1 cellular context compared by ENCODE assay signal in the genomic region with DNA sequence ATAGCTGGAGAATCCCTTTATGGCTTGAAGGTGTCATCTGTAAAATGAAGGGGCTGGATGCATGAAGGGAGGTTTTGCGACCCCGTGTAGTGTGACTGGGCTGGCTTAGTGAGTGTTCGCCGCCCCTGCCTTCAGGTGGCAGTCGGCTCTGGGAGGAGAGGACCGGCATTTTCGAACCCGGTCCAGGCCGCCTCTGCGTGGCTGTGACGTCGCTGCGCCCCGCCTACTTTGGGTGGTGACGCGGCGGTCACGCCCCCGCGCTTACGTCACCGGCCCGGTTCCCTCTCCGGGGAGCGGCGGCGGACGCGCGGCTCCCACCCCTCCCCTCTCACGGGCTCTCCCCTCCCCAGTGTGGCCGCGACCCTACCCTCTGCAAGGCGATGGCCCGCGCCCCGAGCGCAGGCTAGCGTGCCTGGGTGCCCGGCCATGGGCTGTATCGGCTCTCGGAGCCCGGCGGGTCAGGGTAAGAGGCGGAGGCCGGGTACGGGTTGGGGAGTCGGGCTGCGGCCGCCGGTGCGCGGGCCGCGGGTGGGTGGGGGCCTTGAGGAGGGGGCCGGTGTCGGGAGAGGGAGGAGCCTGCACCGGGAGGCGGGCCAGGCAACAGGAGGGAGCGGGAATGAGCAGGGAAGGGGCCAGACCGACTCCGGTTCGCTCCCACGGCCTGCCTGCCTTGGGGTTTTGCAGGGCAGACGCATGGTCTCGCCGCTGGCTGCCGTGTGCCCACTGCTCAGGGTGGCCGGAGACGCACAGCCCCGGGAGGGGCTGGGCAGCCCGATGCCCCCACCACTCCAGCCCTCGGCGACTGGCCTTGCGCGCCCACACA.
A peak's percentile ranks its signal among the peaks of the same experiment; 100 is the strongest.
TF ChIP-seq lines count a peak whose summit lies in the region.

No MANE protein-coding gene starts in this region.

TF ChIP-seq in HepG2, 621 proteins besides CTCF, POLR2A, EP300 and RAD21 (continued from another document and continues in another):
- TF ChIP-seq, protein P1, sequence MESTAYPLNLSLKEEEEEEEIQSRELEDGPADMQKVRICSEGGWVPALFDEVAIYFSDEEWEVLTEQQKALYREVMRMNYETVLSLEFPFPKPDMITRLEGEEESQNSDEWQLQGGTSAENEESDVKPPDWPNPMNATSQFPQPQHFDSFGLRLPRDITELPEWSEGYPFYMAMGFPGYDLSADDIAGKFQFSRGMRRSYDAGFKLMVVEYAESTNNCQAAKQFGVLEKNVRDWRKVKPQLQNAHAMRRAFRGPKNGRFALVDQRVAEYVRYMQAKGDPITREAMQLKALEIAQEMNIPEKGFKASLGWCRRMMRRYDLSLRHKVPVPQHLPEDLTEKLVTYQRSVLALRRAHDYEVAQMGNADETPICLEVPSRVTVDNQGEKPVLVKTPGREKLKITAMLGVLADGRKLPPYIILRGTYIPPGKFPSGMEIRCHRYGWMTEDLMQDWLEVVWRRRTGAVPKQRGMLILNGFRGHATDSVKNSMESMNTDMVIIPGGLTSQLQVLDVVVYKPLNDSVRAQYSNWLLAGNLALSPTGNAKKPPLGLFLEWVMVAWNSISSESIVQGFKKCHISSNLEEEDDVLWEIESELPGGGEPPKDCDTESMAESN (CRISPR knock-in tag; conservative IDR thresholded peaks at IDR 0.05), result peak; percentile 71; the same call in 1 of the 2 replicates
- TF ChIP-seq TBP (CRISPR knock-in tag; IDR thresholded peaks at IDR 0.05), result no peak
- peak; percentile 58 for TF ChIP-seq ZNF883 (CRISPR knock-in tag; IDR thresholded peaks at IDR 0.05; ENCODE audit: not compliant biosample characterization)
- no peak for TF ChIP-seq KLF12 (CRISPR knock-in tag; IDR thresholded peaks at IDR 0.05; ENCODE audit: borderline replicate concordance)
- TF ChIP-seq RBM22 (optimal IDR thresholded peaks at IDR 0.05; ENCODE audit: low read length), result peak; percentile 99
- 0 out of 2 replicates have a peak, but pooled peaks have one; percentile 24 for TF ChIP-seq ESRRA (CRISPR knock-in tag; IDR thresholded peaks at IDR 0.05; ENCODE audit: low read depth)
- TF ChIP-seq NCOA1 (CRISPR knock-in tag; IDR thresholded peaks at IDR 0.05), result no peak
- TF ChIP-seq PHB2 (IDR thresholded peaks at IDR 0.05; ENCODE audit: partially characterized antibody), result no peak
- TF ChIP-seq, protein P2, sequence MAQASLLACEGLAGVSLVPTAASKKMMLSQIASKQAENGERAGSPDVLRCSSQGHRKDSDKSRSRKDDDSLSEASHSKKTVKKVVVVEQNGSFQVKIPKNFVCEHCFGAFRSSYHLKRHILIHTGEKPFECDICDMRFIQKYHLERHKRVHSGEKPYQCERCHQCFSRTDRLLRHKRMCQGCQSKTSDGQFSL (CRISPR knock-in tag; IDR thresholded peaks at IDR 0.05), result no peak
- TF ChIP-seq ZNF720 (CRISPR knock-in tag; IDR thresholded peaks at IDR 0.05), result no peak
- peak; percentile 23; the same call in 1 of the 2 replicates for TF ChIP-seq IRF2 (CRISPR knock-in tag; IDR thresholded peaks at IDR 0.05)
- no peak for TF ChIP-seq ATRX (CRISPR knock-in tag; IDR thresholded peaks at IDR 0.05; ENCODE audit: borderline replicate concordance)
- TF ChIP-seq ARHGAP35 (CRISPR knock-in tag; IDR thresholded peaks at IDR 0.05; ENCODE audit: borderline replicate concordance), result no peak; the same call in 1 of the 2 replicates
- TF ChIP-seq AHR (CRISPR knock-in tag; IDR thresholded peaks at IDR 0.05), result no peak
- TF ChIP-seq, protein P3, sequence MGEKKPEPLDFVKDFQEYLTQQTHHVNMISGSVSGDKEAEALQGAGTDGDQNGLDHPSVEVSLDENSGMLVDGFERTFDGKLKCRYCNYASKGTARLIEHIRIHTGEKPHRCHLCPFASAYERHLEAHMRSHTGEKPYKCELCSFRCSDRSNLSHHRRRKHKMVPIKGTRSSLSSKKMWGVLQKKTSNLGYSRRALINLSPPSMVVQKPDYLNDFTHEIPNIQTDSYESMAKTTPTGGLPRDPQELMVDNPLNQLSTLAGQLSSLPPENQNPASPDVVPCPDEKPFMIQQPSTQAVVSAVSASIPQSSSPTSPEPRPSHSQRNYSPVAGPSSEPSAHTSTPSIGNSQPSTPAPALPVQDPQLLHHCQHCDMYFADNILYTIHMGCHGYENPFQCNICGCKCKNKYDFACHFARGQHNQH (CRISPR knock-in tag; IDR thresholded peaks at IDR 0.05), result peak; percentile 48; the same call in 1 of the 2 replicates
- TF ChIP-seq ZNF788 (CRISPR knock-in tag; IDR thresholded peaks at IDR 0.05; ENCODE audit: borderline replicate concordance), result peak; percentile 83
- peak; percentile 61; the same call in 1 of the 2 replicates for TF ChIP-seq ATF7-NPFF (CRISPR knock-in tag; IDR thresholded peaks at IDR 0.05; ENCODE audit: low read depth)
- 0 out of 2 replicates have a peak, but pooled peaks have one; percentile 54 for TF ChIP-seq MEIS1 (CRISPR knock-in tag; IDR thresholded peaks at IDR 0.05; ENCODE audit: borderline replicate concordance)
- no peak for TF ChIP-seq STAG1 (CRISPR knock-in tag; IDR thresholded peaks at IDR 0.05)
- no peak for TF ChIP-seq ZNF775 (CRISPR knock-in tag; IDR thresholded peaks at IDR 0.05; ENCODE audit: borderline replicate concordance)
- TF ChIP-seq, protein P4, sequence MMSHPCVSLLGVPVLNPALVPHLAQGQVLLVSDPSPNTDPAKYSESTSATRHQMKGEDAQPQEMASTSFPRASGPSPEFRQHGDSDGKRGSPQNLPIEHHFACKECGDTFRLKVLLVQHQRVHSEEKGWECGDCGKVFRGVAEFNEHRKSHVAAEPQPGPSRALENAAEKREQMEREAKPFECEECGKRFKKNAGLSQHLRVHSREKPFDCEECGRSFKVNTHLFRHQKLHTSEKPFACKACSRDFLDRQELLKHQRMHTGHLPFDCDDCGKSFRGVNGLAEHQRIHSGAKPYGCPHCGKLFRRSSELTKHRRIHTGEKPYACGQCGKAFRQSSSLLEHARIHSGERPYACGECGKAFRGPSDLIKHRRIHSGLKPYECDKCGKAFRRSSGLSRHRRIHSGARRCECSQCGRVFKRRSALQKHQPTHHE (CRISPR knock-in tag; IDR thresholded peaks at IDR 0.05; ENCODE audit: borderline replicate concordance), result no peak; the same call in 1 of the 2 replicates
- no peak for TF ChIP-seq ZNF446 (CRISPR knock-in tag; IDR thresholded peaks at IDR 0.05)
- TF ChIP-seq MAF1 (CRISPR knock-in tag; IDR thresholded peaks at IDR 0.05; ENCODE audit: borderline replicate concordance), result no peak
- peak; percentile 16; the same call in 1 of the 2 replicates for TF ChIP-seq MEF2D (CRISPR knock-in tag; IDR thresholded peaks at IDR 0.05)
- TF ChIP-seq DNMT3B (CRISPR knock-in tag; conservative IDR thresholded peaks at IDR 0.05), result no peak
- 0 out of 2 replicates have a peak, but pooled peaks have one; percentile 31 for TF ChIP-seq SNAPC2 (CRISPR knock-in tag; IDR thresholded peaks at IDR 0.05)
- TF ChIP-seq, protein P5, sequence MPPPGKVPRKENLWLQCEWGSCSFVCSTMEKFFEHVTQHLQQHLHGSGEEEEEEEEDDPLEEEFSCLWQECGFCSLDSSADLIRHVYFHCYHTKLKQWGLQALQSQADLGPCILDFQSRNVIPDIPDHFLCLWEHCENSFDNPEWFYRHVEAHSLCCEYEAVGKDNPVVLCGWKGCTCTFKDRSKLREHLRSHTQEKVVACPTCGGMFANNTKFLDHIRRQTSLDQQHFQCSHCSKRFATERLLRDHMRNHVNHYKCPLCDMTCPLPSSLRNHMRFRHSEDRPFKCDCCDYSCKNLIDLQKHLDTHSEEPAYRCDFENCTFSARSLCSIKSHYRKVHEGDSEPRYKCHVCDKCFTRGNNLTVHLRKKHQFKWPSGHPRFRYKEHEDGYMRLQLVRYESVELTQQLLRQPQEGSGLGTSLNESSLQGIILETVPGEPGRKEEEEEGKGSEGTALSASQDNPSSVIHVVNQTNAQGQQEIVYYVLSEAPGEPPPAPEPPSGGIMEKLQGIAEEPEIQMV (CRISPR knock-in tag; IDR thresholded peaks at IDR 0.05; ENCODE audit: low read depth), result peak; percentile 27; the same call in 1 of the 2 replicates
- TF ChIP-seq, protein P6, sequence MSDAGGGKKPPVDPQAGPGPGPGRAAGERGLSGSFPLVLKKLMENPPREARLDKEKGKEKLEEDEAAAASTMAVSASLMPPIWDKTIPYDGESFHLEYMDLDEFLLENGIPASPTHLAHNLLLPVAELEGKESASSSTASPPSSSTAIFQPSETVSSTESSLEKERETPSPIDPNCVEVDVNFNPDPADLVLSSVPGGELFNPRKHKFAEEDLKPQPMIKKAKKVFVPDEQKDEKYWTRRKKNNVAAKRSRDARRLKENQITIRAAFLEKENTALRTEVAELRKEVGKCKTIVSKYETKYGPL (CRISPR knock-in tag; IDR thresholded peaks at IDR 0.05), result no peak
- 0 out of 2 replicates have a peak, but pooled peaks have one; percentile 61 for TF ChIP-seq ZNF546 (CRISPR knock-in tag; conservative IDR thresholded peaks at IDR 0.05)
- TF ChIP-seq, protein P7, sequence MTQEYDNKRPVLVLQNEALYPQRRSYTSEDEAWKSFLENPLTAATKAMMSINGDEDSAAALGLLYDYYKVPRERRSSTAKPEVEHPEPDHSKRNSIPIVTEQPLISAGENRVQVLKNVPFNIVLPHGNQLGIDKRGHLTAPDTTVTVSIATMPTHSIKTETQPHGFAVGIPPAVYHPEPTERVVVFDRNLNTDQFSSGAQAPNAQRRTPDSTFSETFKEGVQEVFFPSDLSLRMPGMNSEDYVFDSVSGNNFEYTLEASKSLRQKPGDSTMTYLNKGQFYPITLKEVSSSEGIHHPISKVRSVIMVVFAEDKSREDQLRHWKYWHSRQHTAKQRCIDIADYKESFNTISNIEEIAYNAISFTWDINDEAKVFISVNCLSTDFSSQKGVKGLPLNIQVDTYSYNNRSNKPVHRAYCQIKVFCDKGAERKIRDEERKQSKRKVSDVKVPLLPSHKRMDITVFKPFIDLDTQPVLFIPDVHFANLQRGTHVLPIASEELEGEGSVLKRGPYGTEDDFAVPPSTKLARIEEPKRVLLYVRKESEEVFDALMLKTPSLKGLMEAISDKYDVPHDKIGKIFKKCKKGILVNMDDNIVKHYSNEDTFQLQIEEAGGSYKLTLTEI (CRISPR knock-in tag; conservative IDR thresholded peaks at IDR 0.05), result no peak
- no peak for TF ChIP-seq JUNB (CRISPR knock-in tag; IDR thresholded peaks at IDR 0.05; ENCODE audit: borderline replicate concordance)
- TF ChIP-seq, protein P8, sequence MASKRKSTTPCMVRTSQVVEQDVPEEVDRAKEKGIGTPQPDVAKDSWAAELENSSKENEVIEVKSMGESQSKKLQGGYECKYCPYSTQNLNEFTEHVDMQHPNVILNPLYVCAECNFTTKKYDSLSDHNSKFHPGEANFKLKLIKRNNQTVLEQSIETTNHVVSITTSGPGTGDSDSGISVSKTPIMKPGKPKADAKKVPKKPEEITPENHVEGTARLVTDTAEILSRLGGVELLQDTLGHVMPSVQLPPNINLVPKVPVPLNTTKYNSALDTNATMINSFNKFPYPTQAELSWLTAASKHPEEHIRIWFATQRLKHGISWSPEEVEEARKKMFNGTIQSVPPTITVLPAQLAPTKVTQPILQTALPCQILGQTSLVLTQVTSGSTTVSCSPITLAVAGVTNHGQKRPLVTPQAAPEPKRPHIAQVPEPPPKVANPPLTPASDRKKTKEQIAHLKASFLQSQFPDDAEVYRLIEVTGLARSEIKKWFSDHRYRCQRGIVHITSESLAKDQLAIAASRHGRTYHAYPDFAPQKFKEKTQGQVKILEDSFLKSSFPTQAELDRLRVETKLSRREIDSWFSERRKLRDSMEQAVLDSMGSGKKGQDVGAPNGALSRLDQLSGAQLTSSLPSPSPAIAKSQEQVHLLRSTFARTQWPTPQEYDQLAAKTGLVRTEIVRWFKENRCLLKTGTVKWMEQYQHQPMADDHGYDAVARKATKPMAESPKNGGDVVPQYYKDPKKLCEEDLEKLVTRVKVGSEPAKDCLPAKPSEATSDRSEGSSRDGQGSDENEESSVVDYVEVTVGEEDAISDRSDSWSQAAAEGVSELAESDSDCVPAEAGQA (IDR thresholded peaks at IDR 0.05; ENCODE audit: low read depth), result peak; percentile 90
- TF ChIP-seq, protein P8 (CRISPR knock-in tag; IDR thresholded peaks at IDR 0.05; ENCODE audit: borderline replicate concordance), result no peak
- TF ChIP-seq SP140L (CRISPR knock-in tag; IDR thresholded peaks at IDR 0.05; ENCODE audit: borderline replicate concordance), result 0 out of 2 replicates have a peak, but pooled peaks have one; percentile 11
- TF ChIP-seq, protein P9, sequence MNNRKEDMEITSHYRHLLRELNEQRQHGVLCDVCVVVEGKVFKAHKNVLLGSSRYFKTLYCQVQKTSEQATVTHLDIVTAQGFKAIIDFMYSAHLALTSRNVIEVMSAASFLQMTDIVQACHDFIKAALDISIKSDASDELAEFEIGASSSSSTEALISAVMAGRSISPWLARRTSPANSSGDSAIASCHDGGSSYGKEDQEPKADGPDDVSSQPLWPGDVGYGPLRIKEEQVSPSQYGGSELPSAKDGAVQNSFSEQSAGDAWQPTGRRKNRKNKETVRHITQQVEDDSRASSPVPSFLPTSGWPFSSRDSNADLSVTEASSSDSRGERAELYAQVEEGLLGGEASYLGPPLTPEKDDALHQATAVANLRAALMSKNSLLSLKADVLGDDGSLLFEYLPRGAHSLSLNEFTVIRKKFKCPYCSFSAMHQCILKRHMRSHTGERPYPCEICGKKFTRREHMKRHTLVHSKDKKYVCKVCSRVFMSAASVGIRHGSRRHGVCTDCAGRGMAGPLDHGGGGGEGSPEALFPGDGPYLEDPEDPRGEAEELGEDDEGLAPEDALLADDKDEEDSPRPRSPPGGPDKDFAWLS (CRISPR knock-in tag; IDR thresholded peaks at IDR 0.05; ENCODE audit: borderline replicate concordance), result no peak
- TF ChIP-seq ZMYM3 (CRISPR knock-in tag; IDR thresholded peaks at IDR 0.05), result peak; percentile 4; the same call in 1 of the 2 replicates
- no peak for TF ChIP-seq NR2F2 (IDR thresholded peaks at IDR 0.05; ENCODE audit: borderline replicate concordance, low read depth)
- peak; percentile 68; the same call in 1 of the 2 replicates for TF ChIP-seq SNAI1 (CRISPR knock-in tag; IDR thresholded peaks at IDR 0.05; ENCODE audit: borderline replicate concordance)
- TF ChIP-seq ATF1 (CRISPR knock-in tag; IDR thresholded peaks at IDR 0.05), result peak; percentile 92
- no peak for TF ChIP-seq ZNF10 (CRISPR knock-in tag; IDR thresholded peaks at IDR 0.05; ENCODE audit: borderline replicate concordance, low read depth)
- TF ChIP-seq EED (CRISPR knock-in tag; IDR thresholded peaks at IDR 0.05), result no peak
- no peak for TF ChIP-seq ZNF572 (CRISPR knock-in tag; IDR thresholded peaks at IDR 0.05)
- TF ChIP-seq GTF2F1 (IDR thresholded peaks at IDR 0.05; ENCODE audit: low read length), result no peak
- TF ChIP-seq POLR2AphosphoS2 (IDR thresholded peaks at IDR 0.05; ENCODE audit: low read depth, low read length), result peak; percentile 40; the same call in 1 of the 2 replicates
- 0 out of 2 replicates have a peak, but pooled peaks have one; percentile 42 for TF ChIP-seq ZNF333 (CRISPR knock-in tag; IDR thresholded peaks at IDR 0.05; ENCODE audit: borderline replicate concordance)
